In genomic region chrX:137855490-137855889, GRCh38 we compare ENCODE assay signal across 35 cellular contexts.
DNase-seq lines count a peak whose midpoint lies in the region; ATAC-seq, FAIRE-seq and TF ChIP-seq lines count a peak whose summit lies in the region.
"Had no signal": no experiment of that assay in that cellular context is flagged by ENCODE, and none has a peak within 500 bp of the region (broad histone marks: within the 10 kb centered on the region; RNA-seq: fewer than 3 reads in every experiment).

No MANE protein-coding gene starts in this region.

- no peak overlapping the region for H3K9ac ChIP-seq in IMR-90 (ENCODE audit: low read depth, low read length)
- H3K9ac ChIP-seq in astrocyte (ENCODE audit: low read length): no peak overlapping the region
- no peak overlapping the region for H3K9ac ChIP-seq in MM.1S (ENCODE audit: low read length)
- H3K9ac ChIP-seq: BLaER1; BLaER1 treated with 17β-estradiol and CSF1 and Interleukin-3, amounts not matched to agents 10 nM and 100 nM had no signal

- H3F3A ChIP-seq in MM.1S (ENCODE audit: insufficient read depth, low read length): no peaks in the 10 kb centered on the region

- no peak overlapping the region for H4K91ac ChIP-seq in IMR-90 (ENCODE audit: insufficient read depth, low read depth, low read length)

- H3K9me1 ChIP-seq in IMR-90 (ENCODE audit: insufficient read depth, low read length): no peaks in the 10 kb centered on the region

- no peak overlapping the region for H2AFZ ChIP-seq in IMR-90 (replicated peaks; ENCODE audit: low read length, poor library complexity)
- H2AFZ ChIP-seq in astrocyte (ENCODE audit: low read depth, low read length): no peak overlapping the region
- no peak overlapping the region for H2AFZ ChIP-seq in MM.1S (ENCODE audit: low read length)

- POLR2A ChIA-PET in IMR-90 (lab: Charles Lee; ENCODE audit: unreplicated experiment): no interaction called here

- BruUV-seq in IMR-90 (replicated peaks; lab: Mats Ljungman, UMichigan): no TSS peak

- TF ChIP-seq CTCF in IMR-90 (conservative IDR thresholded peaks at IDR 0.05; ENCODE audit: low read depth, low read length): no peak
- TF ChIP-seq CTCF in astrocyte (IDR thresholded peaks at IDR 0.05; ENCODE audit: insufficient read depth, low read depth, low read length): no peak
- no peak for TF ChIP-seq CTCF in MM.1S (IDR thresholded peaks at IDR 0.05; ENCODE audit: low read length)
- no peak for TF ChIP-seq CTCF in body of pancreas (IDR thresholded peaks at IDR 0.05)

- FAIRE-seq in astrocyte (lab: Jason Lieb, UNC): peak; percentile 59
- FAIRE-seq: A204.1, D721Med had no signal

- H3K4me3 ChIP-seq in IMR-90 (ENCODE audit: insufficient read depth, low read depth, low read length) (no peak overlapping the region), astrocyte (ENCODE audit: insufficient read depth, low read depth, low read length) (no peak overlapping the region), MM.1S (ENCODE audit: low read length) (no peak overlapping the region), body of pancreas (no peak overlapping the region)
- H3K4me3 ChIP-seq: A549; BLaER1; BLaER1 treated with 17β-estradiol and CSF1 and Interleukin-3, amounts not matched to agents 10 nM and 100 nM had no signal

- dilution Hi-C loops in IMR-90 (cut with HindIII; ENCODE audit: low sequenced_read_pairs, unreplicated experiment): no loop called here

- H3K4me3 Mint-ChIP-seq in activated T-cell treated with anti-CD3 and anti-CD28 coated beads, Interleukin-2, amount 50 U/mL, for 72 hours: no peak overlapping the region
- H3K4me3 Mint-ChIP-seq in activated T-cell treated with anti-CD3 and anti-CD28 coated beads, Interleukin-2, amount 50 U/mL, for 4 hours: no peak overlapping the region
- H3K4me3 Mint-ChIP-seq in astrocyte (ENCODE audit: unreplicated experiment): no peak overlapping the region
- H3K4me3 Mint-ChIP-seq: B cell; CD14-positive monocyte; CD4-positive, alpha-beta memory T cell; CD4-positive, alpha-beta T cell; CD4-positive, CD25-positive, alpha-beta regulatory T cell; CD8-positive, alpha-beta memory T cell; CD8-positive, alpha-beta T cell had no signal

- no peaks in the 10 kb centered on the region for H3K9me2 ChIP-seq in MM.1S (replicated peaks; ENCODE audit: insufficient read depth, low read length)

- H3K4me1 ChIP-seq in IMR-90 (ENCODE audit: control insufficient read depth, insufficient read depth, low read length) (no peaks in the 10 kb centered on the region), astrocyte (ENCODE audit: insufficient read depth, low read length) (no peaks in the 10 kb centered on the region), MM.1S (ENCODE audit: low read length) (no peaks in the 10 kb centered on the region), body of pancreas (no peaks in the 10 kb centered on the region)
- H3K4me1 ChIP-seq: A549; BE2C; BLaER1; BLaER1 treated with 17β-estradiol and CSF1 and Interleukin-3, amounts not matched to agents 10 nM and 100 nM; Caco-2 had no signal

- intact Hi-C loops in IMR-90 (cut with micrococcal nuclease): no loop called here
- intact Hi-C loops in body of pancreas (cut with DNase I): no loop called here

- H3K14ac ChIP-seq in IMR-90 (replicated peaks; ENCODE audit: low read depth, low read length): no peak overlapping the region

- no peaks in the 10 kb centered on the region for H3K9me3 Mint-ChIP-seq in activated T-cell treated with anti-CD3 and anti-CD28 coated beads, Interleukin-2, amount 50 U/mL, for 72 hours
- H3K9me3 Mint-ChIP-seq in activated T-cell treated with anti-CD3 and anti-CD28 coated beads, Interleukin-2, amount 50 U/mL, for 4 hours: no peaks in the 10 kb centered on the region
- no peaks in the 10 kb centered on the region for H3K9me3 Mint-ChIP-seq in astrocyte (ENCODE audit: unreplicated experiment)
- H3K9me3 Mint-ChIP-seq: CD4-positive, alpha-beta T cell had no signal

- H3K27ac ChIP-seq in IMR-90 (ENCODE audit: insufficient read depth, low read length) (no peak overlapping the region), astrocyte (ENCODE audit: low read depth, low read length) (no peak overlapping the region), MM.1S (ENCODE audit: low read length) (no peak overlapping the region), body of pancreas (no peak overlapping the region)
- H3K27ac ChIP-seq: 22Rv1; A549; BLaER1; BLaER1 treated with 17β-estradiol and CSF1 and Interleukin-3, amounts not matched to agents 10 nM and 100 nM; C4-2B had no signal

- no peak overlapping the region for H2BK5ac ChIP-seq in IMR-90 (ENCODE audit: low read depth, low read length, poor library complexity, severe bottlenecking)

- no peak overlapping the region for H2BK20ac ChIP-seq in IMR-90 (ENCODE audit: low read depth, low read length)

- ATAC-seq in activated T-cell treated with anti-CD3 and anti-CD28 coated beads, Interleukin-2, amount 50 U/mL, for 72 hours (replicated peaks in 1 of 2): no peak
- ATAC-seq in activated T-cell treated with anti-CD3 and anti-CD28 coated beads, Interleukin-2, amount 50 U/mL, for 4 hours: no peak
- ATAC-seq in IMR-90 (ENCODE audit: low read depth): no peak
- no peak for ATAC-seq in body of pancreas
- ATAC-seq: A549; CD8-positive, alpha-beta T cell had no signal

- H2AK9ac ChIP-seq in IMR-90 (replicated peaks; ENCODE audit: low read depth, low read length, poor library complexity): no peak overlapping the region

- no peak overlapping the region for H2BK120ac ChIP-seq in IMR-90 (ENCODE audit: low read depth, low read length)

- no peak for TF ChIP-seq RAD21 in IMR-90 (IDR thresholded peaks at IDR 0.05; ENCODE audit: low read length)

- no peak overlapping the region for H4K5ac ChIP-seq in IMR-90 (ENCODE audit: low read depth, low read length)

- H4K8ac ChIP-seq in IMR-90 (ENCODE audit: low read depth in 2 of 2, low read length in 2 of 2): no peak overlapping the region

- H3K79me2 ChIP-seq in astrocyte (ENCODE audit: insufficient read depth, low read length): no peaks in the 10 kb centered on the region
- no peaks in the 10 kb centered on the region for H3K79me2 ChIP-seq in MM.1S (ENCODE audit: low read length)

- no peaks in the 10 kb centered on the region for H3K36me3 Mint-ChIP-seq in activated T-cell treated with anti-CD3 and anti-CD28 coated beads, Interleukin-2, amount 50 U/mL, for 72 hours (ENCODE audit: insufficient read depth in 2 of 2)
- H3K36me3 Mint-ChIP-seq in activated T-cell treated with anti-CD3 and anti-CD28 coated beads, Interleukin-2, amount 50 U/mL, for 4 hours (ENCODE audit: insufficient read depth): no peaks in the 10 kb centered on the region
- no peaks in the 10 kb centered on the region for H3K36me3 Mint-ChIP-seq in astrocyte (ENCODE audit: low read depth, unreplicated experiment)
- H3K36me3 Mint-ChIP-seq: CD14-positive monocyte; CD4-positive, alpha-beta memory T cell; CD4-positive, CD25-positive, alpha-beta regulatory T cell; CD8-positive, alpha-beta memory T cell; CD8-positive, alpha-beta T cell had no signal

- peaks cover 41% of the 10 kb centered on the region for H3K27me3 Mint-ChIP-seq in activated T-cell treated with anti-CD3 and anti-CD28 coated beads, Interleukin-2, amount 50 U/mL, for 72 hours (ENCODE audit: low read depth)
- no peaks in the 10 kb centered on the region for H3K27me3 Mint-ChIP-seq in activated T-cell treated with anti-CD3 and anti-CD28 coated beads, Interleukin-2, amount 50 U/mL, for 4 hours (ENCODE audit: low read depth)
- H3K27me3 Mint-ChIP-seq in astrocyte (ENCODE audit: low read depth, unreplicated experiment): no peaks in the 10 kb centered on the region
- H3K27me3 Mint-ChIP-seq: B cell; CD4-positive, alpha-beta T cell; CD4-positive, CD25-positive, alpha-beta regulatory T cell had no signal

- H3K27me3 ChIP-seq in IMR-90 (ENCODE audit: control insufficient read depth, insufficient read depth, low read length) (no peaks in the 10 kb centered on the region), astrocyte (ENCODE audit: insufficient read depth, low read length) (no peaks in the 10 kb centered on the region), MM.1S (replicated peaks; ENCODE audit: insufficient read depth, low read length) (no peaks in the 10 kb centered on the region), body of pancreas (no peaks in the 10 kb centered on the region)
- H3K27me3 ChIP-seq: BE2C had no signal

- H2AK5ac ChIP-seq in IMR-90 (ENCODE audit: low read depth, low read length): no peak overlapping the region

- no peak overlapping the region for H3K23ac ChIP-seq in IMR-90 (ENCODE audit: low read depth, low read length)

- no peak overlapping the region for H3K18ac ChIP-seq in IMR-90 (ENCODE audit: low read depth, low read length)

- H3K9me3 ChIP-seq in IMR-90 (ENCODE audit: control insufficient read depth, insufficient read depth, low read length) (no peaks in the 10 kb centered on the region), astrocyte (ENCODE audit: insufficient read depth, low read depth, low read length) (no peaks in the 10 kb centered on the region), MM.1S (replicated peaks; ENCODE audit: insufficient read depth, low read length) (no peaks in the 10 kb centered on the region), body of pancreas (no peaks in the 10 kb centered on the region)
- H3K9me3 ChIP-seq: A549; BE2C; BLaER1; BLaER1 treated with 17β-estradiol and CSF1 and Interleukin-3, amounts not matched to agents 10 nM and 100 nM; Caco-2 had no signal

- H3K36me3 ChIP-seq in IMR-90 (ENCODE audit: control insufficient read depth, insufficient read depth, low read length): no peaks in the 10 kb centered on the region
- no peaks in the 10 kb centered on the region for H3K36me3 ChIP-seq in astrocyte (ENCODE audit: insufficient read depth, low read length)
- H3K36me3 ChIP-seq in MM.1S (replicated peaks; ENCODE audit: insufficient read depth, low read length): no peaks in the 10 kb centered on the region
- no peaks in the 10 kb centered on the region for H3K36me3 ChIP-seq in body of pancreas (replicated peaks in 1 of 2; ENCODE audit: insufficient read depth in 1 of 2, low read depth in 2 of 2)
- H3K36me3 ChIP-seq: BE2C; BLaER1; BLaER1 treated with 17β-estradiol and CSF1 and Interleukin-3, amounts not matched to agents 10 nM and 100 nM had no signal

- CTCF ChIA-PET in IMR-90 (lab: Yijun Ruan, JAX): no interaction called here

- DNase-seq in activated T-cell treated with anti-CD3 and anti-CD28 coated beads, Interleukin-2, amount 50 U/mL, for 72 hours: no peak
- DNase-seq in activated T-cell treated with anti-CD3 and anti-CD28 coated beads, Interleukin-2, amount 50 U/mL, for 4 hours: no peak
- no peak for DNase-seq in IMR-90
- no peak for DNase-seq in astrocyte (ENCODE audit: low read depth)
- no peak for DNase-seq in MM.1S
- no peak for DNase-seq in body of pancreas
- DNase-seq: 8988T; ACHN; AML-193; BE2C; C1 segment of cervical spinal cord; Caco-2; Calu3; CD4-positive, alpha-beta memory T cell; CD4-positive, alpha-beta T cell; CD4-positive, CD25-positive, alpha-beta regulatory T cell; CD8-positive, alpha-beta memory T cell; CD8-positive, alpha-beta T cell; COR-L47; DMS 273 treated with DMSO at 0.1 percent for 48 hours; DMS153; DMS53; DMS79; DMS79 treated with DMSO at 0.1 percent for 48 hours; DND-41; EL had no signal

- no peak overlapping the region for H3K4ac ChIP-seq in IMR-90 (ENCODE audit: low read depth, low read length)

- TF ChIP-seq POLR2A in IMR-90 (IDR thresholded peaks at IDR 0.05; ENCODE audit: low read depth, low read length) (no peak), body of pancreas (IDR thresholded peaks at IDR 0.05) (no peak)

- WGBS in IMR-90 (ENCODE audit: extremely low coverage in 2 of 2, insufficient read length in 1 of 2), 2 experiments: 14% methylated on average over 1 of the region's 2 CpGs; no CpG with 5 or more reads in 1 of the 2 experiments
- 32 to 49% methylated on average over 2 of the region's 2 CpGs for WGBS in body of pancreas, 2 donors

- no peaks in the 10 kb centered on the region for H3K4me1 Mint-ChIP-seq in activated T-cell treated with anti-CD3 and anti-CD28 coated beads, Interleukin-2, amount 50 U/mL, for 72 hours (ENCODE audit: low read depth)
- no peaks in the 10 kb centered on the region for H3K4me1 Mint-ChIP-seq in activated T-cell treated with anti-CD3 and anti-CD28 coated beads, Interleukin-2, amount 50 U/mL, for 4 hours (ENCODE audit: low read depth)
- H3K4me1 Mint-ChIP-seq in astrocyte (ENCODE audit: low read depth, unreplicated experiment): no peaks in the 10 kb centered on the region
- H3K4me1 Mint-ChIP-seq: B cell; CD14-positive monocyte; CD4-positive, alpha-beta memory T cell; CD4-positive, CD25-positive, alpha-beta regulatory T cell; CD8-positive, alpha-beta memory T cell had no signal

- no peaks in the 10 kb centered on the region for H3K79me1 ChIP-seq in IMR-90 (ENCODE audit: low read depth in 1 of 2, low read length in 2 of 2)

- H2BK15ac ChIP-seq in IMR-90 (ENCODE audit: low read depth, low read length): no peak overlapping the region

- H3K4me2 ChIP-seq in IMR-90 (ENCODE audit: low read depth, low read length) (no peak overlapping the region), astrocyte (ENCODE audit: low read length) (no peak overlapping the region), MM.1S (ENCODE audit: low read depth, low read length) (no peak overlapping the region)
- H3K4me2 ChIP-seq: A549; BLaER1; BLaER1 treated with 17β-estradiol and CSF1 and Interleukin-3, amounts not matched to agents 10 nM and 100 nM had no signal

- H3K56ac ChIP-seq in IMR-90 (ENCODE audit: extremely low read depth, insufficient read depth, low read length): no peak overlapping the region

- in situ Hi-C loops in IMR-90 (cut with MboI; ENCODE audit: low sequenced_read_pairs): no loop called here

- H4K20me1 ChIP-seq in IMR-90 (ENCODE audit: insufficient read depth, low read length) (no peaks in the 10 kb centered on the region), astrocyte (ENCODE audit: insufficient read depth, low read length) (no peaks in the 10 kb centered on the region), MM.1S (ENCODE audit: insufficient read depth, low read length) (no peaks in the 10 kb centered on the region)
- H4K20me1 ChIP-seq: BLaER1; BLaER1 treated with 17β-estradiol and CSF1 and Interleukin-3, amounts not matched to agents 10 nM and 100 nM had no signal

- peak overlapping the region; percentile 38 for H3K27ac Mint-ChIP-seq in activated T-cell treated with anti-CD3 and anti-CD28 coated beads, Interleukin-2, amount 50 U/mL, for 72 hours
- H3K27ac Mint-ChIP-seq in astrocyte (ENCODE audit: unreplicated experiment): no peak overlapping the region
- H3K27ac Mint-ChIP-seq: B cell; CD14-positive monocyte; CD4-positive, alpha-beta memory T cell; CD4-positive, alpha-beta T cell; CD4-positive, CD25-positive, alpha-beta regulatory T cell; CD8-positive, alpha-beta memory T cell; CD8-positive, alpha-beta T cell had no signal
